In genomic region chr2:36756438-36756837, GRCh38 we compare ENCODE assay signal across 21 cellular contexts. TPM values are rescaled to one million over a fixed set of nuclear protein-coding genes. Genes with fewer than 3 reads are reported as not detected.
DNase-seq lines count a peak whose midpoint lies in the region; ATAC-seq, FAIRE-seq and TF ChIP-seq lines count a peak whose summit lies in the region.
"Had no signal": no experiment of that assay in that cellular context is flagged by ENCODE, and none has a peak within 500 bp of the region (broad histone marks: within the 10 kb centered on the region; RNA-seq: fewer than 3 reads in every experiment).

No MANE protein-coding gene starts in this region.

- H3K79me2 ChIP-seq in mammary epithelial cell (ENCODE audit: insufficient read depth, low read length), result no peaks in the 10 kb centered on the region

- peak overlapping the region; percentile 31 for H3K4me2 ChIP-seq in mammary epithelial cell (ENCODE audit: insufficient read depth, low read depth, low read length)
- H3K4me2 ChIP-seq: BLaER1 treated with 17β-estradiol and CSF1 and Interleukin-3, amounts not matched to agents 10 nM and 100 nM had no signal

- H3K9me3 Mint-ChIP-seq in MCF 10A (ENCODE audit: unreplicated experiment), result no peaks in the 10 kb centered on the region
- H3K9me3 Mint-ChIP-seq: HFFc6 had no signal

- peak overlapping the region; percentile 86 for H2AFZ ChIP-seq in mammary epithelial cell (ENCODE audit: low read depth, low read length)

- CTCF ChIA-PET in mammary epithelial cell (lab: Charles Lee; ENCODE audit: low non-redundant PET), result no interaction called here
- CTCF ChIA-PET in MCF 10A (lab: Yijun Ruan, JAX), result no interaction called here

- ATAC-seq in sciatic nerve (peak; percentile 88), upper lobe of right lung (no peak)
- ATAC-seq: GM12878 had no signal

- no peaks in the 10 kb centered on the region for H3K9me3 ChIP-seq in mammary epithelial cell (replicated peaks; ENCODE audit: insufficient read depth, low read length)
- no peaks in the 10 kb centered on the region for H3K9me3 ChIP-seq in upper lobe of right lung
- H3K9me3 ChIP-seq: BLaER1 treated with 17β-estradiol and CSF1 and Interleukin-3, amounts not matched to agents 10 nM and 100 nM had no signal

- H3K27me3 ChIP-seq in mammary epithelial cell (ENCODE audit: insufficient read depth, low read length), result no peaks in the 10 kb centered on the region
- no peaks in the 10 kb centered on the region for H3K27me3 ChIP-seq in upper lobe of right lung
- H3K27me3 ChIP-seq: BLaER1 treated with 17β-estradiol and CSF1 and Interleukin-3, amounts not matched to agents 10 nM and 100 nM had no signal

- H3K27ac ChIP-seq in mammary epithelial cell (ENCODE audit: insufficient read depth, low read depth, low read length) (peak overlapping the region; percentile 22), upper lobe of right lung (no peak overlapping the region)
- H3K27ac ChIP-seq: 22Rv1; BLaER1 treated with 17β-estradiol and CSF1 and Interleukin-3, amounts not matched to agents 10 nM and 100 nM; HL-60 had no signal

- dilution Hi-C loops in mammary epithelial cell (cut with HindIII; ENCODE audit: low sequenced_read_pairs), result no loop called here

- no TSS peak for BruUV-seq in mammary epithelial cell (replicated peaks; lab: Mats Ljungman, UMichigan)
- no TSS peak for BruUV-seq in MCF 10A (replicated peaks; lab: Mats Ljungman, UMichigan)

- no peak overlapping the region for H3K9ac ChIP-seq in mammary epithelial cell (ENCODE audit: insufficient read depth, low read length)
- H3K9ac ChIP-seq: BLaER1 treated with 17β-estradiol and CSF1 and Interleukin-3, amounts not matched to agents 10 nM and 100 nM had no signal

- no peaks in the 10 kb centered on the region for H3K27me3 Mint-ChIP-seq in MCF 10A (ENCODE audit: insufficient read depth, unreplicated experiment)

- no peak overlapping the region for H3K4me3 Mint-ChIP-seq in MCF 10A (ENCODE audit: unreplicated experiment)
- H3K4me3 Mint-ChIP-seq: CD4-positive, CD25-positive, alpha-beta regulatory T cell; HFFc6 had no signal

- POLR2A ChIA-PET in MCF 10A (lab: Yijun Ruan, JAX), result no interaction called here

- peaks cover 10% of the 10 kb centered on the region for H3K4me1 ChIP-seq in mammary epithelial cell (ENCODE audit: insufficient read depth, low read length)
- H3K4me1 ChIP-seq in upper lobe of right lung, result no peaks in the 10 kb centered on the region

- H3K4me3 ChIP-seq in mammary epithelial cell (replicated peaks in 1 of 3; ENCODE audit: insufficient read depth in 1 of 3, low read depth in 2 of 3, low read length in 3 of 3) (no peak overlapping the region), astrocyte of the cerebellum (ENCODE audit: low read depth, low read length) (no peak overlapping the region), upper lobe of right lung (no peak overlapping the region)
- H3K4me3 ChIP-seq: BLaER1 treated with 17β-estradiol and CSF1 and Interleukin-3, amounts not matched to agents 10 nM and 100 nM; GM12878 had no signal

- TF ChIP-seq POLR2A in GM12891 (IDR thresholded peaks at IDR 0.05; ENCODE audit: low read depth, low read length), result no peak

- H3K36me3 Mint-ChIP-seq in MCF 10A (ENCODE audit: insufficient read depth, unreplicated experiment), result no peaks in the 10 kb centered on the region
- H3K36me3 Mint-ChIP-seq: CD4-positive, CD25-positive, alpha-beta regulatory T cell had no signal

- no peak overlapping the region for H3K27ac Mint-ChIP-seq in MCF 10A (ENCODE audit: low read depth, unreplicated experiment)
- H3K27ac Mint-ChIP-seq: CD4-positive, CD25-positive, alpha-beta regulatory T cell; HFFc6 had no signal

- DNase-seq in mammary epithelial cell (peak; percentile 60), MCF 10A (ENCODE audit: unreplicated experiment) (no peak), RPMI7951 (ENCODE audit: low read depth) (peak; percentile 39), astrocyte of the cerebellum (ENCODE audit: low read depth) (peak; percentile 8), sciatic nerve (ENCODE audit: low spot score) (no peak), GM12891 (ENCODE audit: insufficient read length, low spot score) (no peak), upper lobe of right lung (no peak), DMS114 treated with DMSO at 0.1 percent for 48 hours (lab: John Stamatoyannopoulos, UW; ENCODE audit: unreplicated experiment) (no peak)
- DNase-seq: ACHN; Calu3; CD4-positive, CD25-positive, alpha-beta regulatory T cell; DMS 273 treated with DMSO at 0.1 percent for 48 hours; DMS79; HCEC 1CT; HFFc6; IMR-90 had no signal

- no peak for FAIRE-seq in GM12891 (lab: Jason Lieb, UNC)
- FAIRE-seq: GM12878 had no signal

- WGBS in mammary epithelial cell (ENCODE audit: low coverage, missing lambda C conversion rate), result 8% methylated on average over 8 of the region's 8 CpGs

- in situ Hi-C loops in mammary epithelial cell (cut with MboI; ENCODE audit: low sequenced_read_pairs in 2 of 2), result no loop called here
- in situ Hi-C loops in astrocyte of the cerebellum (cut with HindIII; ENCODE audit: low sequenced_read_pairs), result no loop called here

- intact Hi-C loops in mammary epithelial cell (cut with micrococcal nuclease), result no loop called here
- intact Hi-C loops in MCF 10A (cut with micrococcal nuclease), result no loop called here
- intact Hi-C loops in sciatic nerve (cut with DNase I), result no loop called here
- intact Hi-C loops in upper lobe of right lung (cut with DNase I), result no loop called here

- no peaks in the 10 kb centered on the region for H3K4me1 Mint-ChIP-seq in MCF 10A (ENCODE audit: insufficient read depth, unreplicated experiment)
- H3K4me1 Mint-ChIP-seq: CD4-positive, CD25-positive, alpha-beta regulatory T cell had no signal

- H4K20me1 ChIP-seq in mammary epithelial cell (ENCODE audit: insufficient read depth, low read length), result no peaks in the 10 kb centered on the region
- H4K20me1 ChIP-seq: BLaER1 treated with 17β-estradiol and CSF1 and Interleukin-3, amounts not matched to agents 10 nM and 100 nM had no signal

- H3K36me3 ChIP-seq in mammary epithelial cell (ENCODE audit: insufficient read depth, low read length), result no peaks in the 10 kb centered on the region
- H3K36me3 ChIP-seq in upper lobe of right lung, result no peaks in the 10 kb centered on the region
- H3K36me3 ChIP-seq: BLaER1 treated with 17β-estradiol and CSF1 and Interleukin-3, amounts not matched to agents 10 nM and 100 nM had no signal

- no peak for TF ChIP-seq CTCF in mammary epithelial cell (conservative IDR thresholded peaks at IDR 0.05 in 1 of 2, IDR thresholded peaks at IDR 0.05 in 1 of 2; ENCODE audit: extremely low read depth in 1 of 2, insufficient read depth in 1 of 2, low read depth in 1 of 2, low read length in 2 of 2)
- no peak for TF ChIP-seq CTCF in MCF 10A (IDR thresholded peaks at IDR 0.05; ENCODE audit: unreplicated experiment)
- no peak for TF ChIP-seq CTCF in astrocyte of the cerebellum (IDR thresholded peaks at IDR 0.05; ENCODE audit: low read depth, low read length, missing control alignments)
- TF ChIP-seq CTCF in upper lobe of right lung (IDR thresholded peaks at IDR 0.05), result no peak

TF ChIP-seq in GM12891, 5 proteins besides CTCF, POLR2A, EP300 and RAD21:
- TF ChIP-seq TAF1 (IDR thresholded peaks at IDR 0.05; ENCODE audit: low read depth, low read length) (no peak), POU2F2 (IDR thresholded peaks at IDR 0.05; ENCODE audit: low read depth, low read length) (no peak), SPI1 (IDR thresholded peaks at IDR 0.05; ENCODE audit: low read depth, low read length) (no peak), PAX5 (IDR thresholded peaks at IDR 0.05; ENCODE audit: insufficient read depth, low read length, severe bottlenecking) (no peak), POLR2AphosphoS5 (IDR thresholded peaks at IDR 0.05; ENCODE audit: low read depth, low read length) (no peak)
TF ChIP-seq in GM12891: peak in this region for 0.

RNA-seq across cellular contexts. Expression of gene VIT, which starts 59.9 kb away (rescaled TPM):
- total RNA-seq in mammary epithelial cell, result under 1 TPM in 1 of 2 donors, not detected in 1; 0.67 TPM
- polyA plus RNA-seq in mammary epithelial cell, result 0.08 TPM
- polyA minus RNA-seq in mammary epithelial cell, result not detected
- total RNA-seq in MCF 10A (2022), result not detected in 2 replicates
- 0.88 and 2.9 TPM in 2 replicates for total RNA-seq in RPMI7951 (2014; rRNA removed; shearing (Covaris generic))
- 67.9 TPM for total RNA-seq in sciatic nerve
- not detected for polyA plus RNA-seq in GM12891 (2012; ENCODE audit: low read depth, missing spikeins)
- total RNA-seq in upper lobe of right lung, result 0.32 TPM
- total RNA-seq: Calu3; CD4-positive, CD25-positive, alpha-beta regulatory T cell; G401; GM12878 had no signal
- polyA plus RNA-seq: CD4-positive, CD25-positive, alpha-beta regulatory T cell; IMR-90 had no signal

Comparison
In these comparisons a context has a peak if more than half of its experiments do, and no peak if none do; other contexts are left out.
1. DNase-seq: peak in mammary epithelial cell (single experiment), RPMI7951 (single experiment) and astrocyte of the cerebellum (single experiment); none in MCF 10A (single experiment), sciatic nerve (single experiment), GM12891 (single experiment), upper lobe of right lung (single experiment) and DMS114 treated with DMSO at 0.1 percent for 48 hours (single experiment).
2. RNA of gene VIT, which starts 59.9 kb away (total RNA-seq): 67.9 TPM in sciatic nerve (single experiment); 0.88 to 2.9 TPM in RPMI7951, 0.67 TPM in mammary epithelial cell, 0.32 TPM in upper lobe of right lung (single experiment) and not detected in MCF 10A; every median in the first group is over 10 times any median in the second.